8 cellular contexts compared by ENCODE assay signal in the genomic region with DNA sequence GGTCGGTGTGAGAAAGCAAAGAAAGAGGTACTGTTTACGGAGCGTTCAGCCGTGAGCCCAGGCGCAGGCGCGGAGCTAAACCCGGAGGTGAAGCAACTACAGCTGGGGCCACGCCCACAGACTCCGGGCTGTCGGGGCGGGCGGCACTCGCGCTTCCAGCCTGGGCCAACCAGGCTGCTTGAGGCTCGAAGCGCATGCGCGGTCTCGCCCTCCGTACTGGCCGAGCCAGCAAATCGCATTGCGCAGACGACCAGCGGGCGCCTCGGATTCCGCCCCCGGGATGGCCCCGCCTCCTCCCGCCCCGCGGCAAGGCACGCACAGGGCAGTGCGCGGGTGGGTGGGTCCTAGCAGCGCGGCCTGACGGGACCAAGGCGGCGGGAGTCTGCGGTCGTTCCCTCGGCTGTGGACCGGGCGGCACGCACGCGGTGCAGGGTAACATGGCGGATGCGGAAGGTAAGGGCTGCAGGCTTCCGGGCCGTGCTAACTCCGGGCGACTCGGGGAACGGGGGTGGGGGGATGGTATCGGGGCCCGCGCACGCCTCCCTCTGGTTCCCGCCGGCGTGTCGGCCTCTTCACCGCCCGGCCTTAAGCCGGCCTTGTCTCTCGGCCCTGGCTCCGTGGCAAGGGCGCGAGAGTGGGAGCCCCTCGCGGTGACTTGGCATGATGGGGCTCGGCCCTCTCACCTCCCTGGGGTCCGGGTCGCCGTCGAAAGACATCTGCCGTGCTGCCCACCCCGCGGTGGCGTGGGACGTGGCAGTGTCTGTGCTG. TPM values are rescaled to one million over a fixed set of nuclear protein-coding genes. Genes with fewer than 3 reads are reported as not detected.
DNase-seq lines count a peak whose midpoint lies in the region; ATAC-seq and TF ChIP-seq lines count a peak whose summit lies in the region.

Gene DKC1, plus strand, starts transcription at position 336 of the 768 bp plus-strand sequence. Its CDS starts 102 bp downstream, at position 438.

- H3K9me3 Mint-ChIP-seq in natural killer cell = no peaks in the 10 kb centered on the region

- peak within 1 kb of the TSS; percentile 89 to 91 for H3K27ac Mint-ChIP-seq in natural killer cell

- H3K36me3 ChIP-seq in GM23248 (ENCODE audit: low read depth) = peaks cover 19% of the 10 kb centered on the region; the same call in 1 of the 2 replicates

- peaks cover 0 to 6% of the 10 kb centered on the region in 2 donors for H3K4me1 Mint-ChIP-seq in natural killer cell

- no peaks in the 10 kb centered on the region for H3K27me3 ChIP-seq in GM23248 (replicated peaks; ENCODE audit: insufficient read depth)

- DNase-seq in Daoy (ENCODE audit: low read depth) (peak; percentile 97), GM23248 (peak; percentile 95), Kasumi-1 (lab: John Stamatoyannopoulos, UW) (peak; percentile 87 to 90), RPMI7951 (ENCODE audit: low read depth) (peak; percentile 89), fibroblast of mammary gland (ENCODE audit: low read depth) (peak; percentile 92), natural killer cell (peak; percentile 87)
- DNase-seq in activated T-helper 1 cell treated with anti-CD3 and anti-CD28 coated beads, Interleukin-2, amount 50 U/mL, for 16 hours (ENCODE audit: low read depth in 1 of 2, low spot score in 1 of 2) = peak; percentile 82 to 91
- peak; percentile 94 for DNase-seq in stimulated activated naive CD4-positive, alpha-beta T cell treated with Interleukin-2 at 50 U/mL for 16 hours (lab: John Stamatoyannopoulos, UW)

- peak within 1 kb of the TSS; percentile 93 for H3K4me2 ChIP-seq in GM23248 (ENCODE audit: unreplicated experiment)

- in situ Hi-C loops in GM23248 (cut with MboI) = no loop called here

- intact Hi-C loops in natural killer cell (cut with micrococcal nuclease) = loop anchor here (1.0 kb wide), 1 partner anchor 12 kb away; no protein-coding TSS in a partner anchor

- H3K9ac ChIP-seq in GM23248 = peak within 1 kb of the TSS; percentile 92

- peaks cover 41% of the 10 kb centered on the region for H3K79me2 ChIP-seq in GM23248 (ENCODE audit: insufficient read depth)

- no peak for TF ChIP-seq CTCF in fibroblast of mammary gland (conservative IDR thresholded peaks at IDR 0.05; ENCODE audit: control insufficient read depth, insufficient read depth, low read depth, low read length)
- peak; percentile 3 for TF ChIP-seq CTCF in natural killer cell (IDR thresholded peaks at IDR 0.05)

- no peaks in the 10 kb centered on the region for H4K20me1 ChIP-seq in GM23248 (ENCODE audit: insufficient read depth)

- H3F3A ChIP-seq in GM23248 (ENCODE audit: insufficient read depth) = no peaks in the 10 kb centered on the region

- H3K4me3 ChIP-seq in GM23248 (peak within 1 kb of the TSS; percentile 96), fibroblast of mammary gland (ENCODE audit: control insufficient read depth, low read depth, low read length) (peak within 1 kb of the TSS; percentile 77)

- no peaks in the 10 kb centered on the region for H3K36me3 Mint-ChIP-seq in natural killer cell

- H2AFZ ChIP-seq in GM23248 = peak within 1 kb of the TSS; percentile 98

- H3K27me3 Mint-ChIP-seq in natural killer cell (ENCODE audit: low read depth in 2 of 2) = no peaks in the 10 kb centered on the region

- WGBS in GM23248 (ENCODE audit: low coverage in 1 of 2, low lambda C conversion rate in 2 of 2, missing lambda C conversion rate in 2 of 2), 2 experiments = 1 to 2% methylated on average over 36 to 42 of the region's 85 CpGs

- no peaks in the 10 kb centered on the region for H3K9me3 ChIP-seq in GM23248 (ENCODE audit: low read depth)

- H3K4me3 Mint-ChIP-seq in natural killer cell = peak within 1 kb of the TSS; percentile 87

- peak within 1 kb of the TSS; percentile 79 for H3K27ac ChIP-seq in GM23248

- peak; percentile 89 to 97 (median 89) for ATAC-seq in natural killer cell

- H3K9me2 ChIP-seq in GM23248 (ENCODE audit: insufficient read depth) = no peaks in the 10 kb centered on the region

- 0 out of 2 replicates have a peak, but pooled peaks cover 3% of the 10 kb centered on the region for H3K4me1 ChIP-seq in GM23248 (ENCODE audit: insufficient read depth)

RNA-seq across cellular contexts. Expression of gene DKC1, which starts in this region (rescaled TPM):
- total RNA-seq in Daoy (2014; rRNA removed; shearing (Covaris generic)) = 109 and 124 TPM in 2 replicates
- total RNA-seq in GM23248 (2014; rRNA removed; shearing (Covaris generic)) = 30.0 and 40.1 TPM in 2 replicates
- 41.3 and 42.9 TPM in 2 replicates for polyA plus RNA-seq in GM23248 (2016; fragmentation: Nextera tagmentation; extraction: Ambion mirVana)
- total RNA-seq in RPMI7951 (2014; rRNA removed; shearing (Covaris generic)) = 27.9 and 29.7 TPM in 2 replicates
- total RNA-seq in natural killer cell = 10 to 100 TPM; 41.8 to 54.3 (median 53.9) TPM

Comparison
In these comparisons a context has a peak if more than half of its experiments do, and no peak if none do; other contexts are left out.
1. Peak in every context shown above with its lines: DNase-seq, ATAC-seq, H3K4me3 ChIP-seq and H3K27ac ChIP-seq.